ENCODE assay signal across 17 cellular contexts in the genomic region with DNA sequence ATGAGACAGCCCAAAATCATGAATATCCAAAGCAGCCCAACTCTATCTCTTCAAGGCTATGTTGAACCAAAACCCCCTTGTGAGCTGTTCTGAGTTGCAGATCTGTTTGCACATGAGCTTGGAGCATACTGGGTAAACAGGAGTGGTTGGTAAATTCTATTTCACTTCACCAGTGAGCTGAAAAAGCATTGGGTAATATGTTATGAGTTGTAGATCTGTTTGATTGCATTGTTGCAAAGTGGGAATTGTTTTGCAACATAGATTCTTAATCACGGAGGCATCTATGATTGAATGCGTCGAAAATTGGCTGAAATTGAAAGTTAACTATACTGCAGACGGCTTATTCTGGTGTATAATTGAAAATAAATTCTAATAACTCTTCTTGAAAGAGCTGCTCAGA.
"Had no signal": no experiment of that assay in that cellular context is flagged by ENCODE, and none has a peak within 500 bp of the region (broad histone marks: within the 10 kb centered on the region; RNA-seq: fewer than 3 reads in every experiment).

No MANE protein-coding gene starts in this region.

- H3K4me1 ChIP-seq: colonic mucosa, gastrocnemius medialis, heart right ventricle, left ventricle myocardium inferior, psoas muscle, testis, upper lobe of left lung had no signal

- H3K27ac ChIP-seq: colonic mucosa, gastrocnemius medialis, heart right ventricle, left ventricle myocardium inferior, psoas muscle, skin epidermis, testis, upper lobe of left lung had no signal

- H3K9me3 ChIP-seq: colonic mucosa, gastrocnemius medialis, left ventricle myocardium inferior, psoas muscle, testis, upper lobe of left lung had no signal

- H3K36me3 ChIP-seq: colonic mucosa, gastrocnemius medialis, heart right ventricle, left ventricle myocardium inferior, upper lobe of left lung had no signal

- H3K4me3 ChIP-seq: colonic mucosa, gastrocnemius medialis, heart right ventricle, left ventricle myocardium inferior, psoas muscle, skin epidermis, testis, upper lobe of left lung had no signal

- H3K27me3 ChIP-seq: colonic mucosa, testis, upper lobe of left lung had no signal

- ATAC-seq: gastrocnemius medialis; heart right ventricle; psoas muscle; right cardiac atrium; stimulated activated naive CD8-positive, alpha-beta T cell treated with anti-CD3 and anti-CD28 coated beads, Interleukin-15, Interleukin-2, amounts not matched to agents 100 U/mL and 50 U/mL, for 24 hours had no signal

- DNase-seq: activated CD4-positive, alpha-beta memory T cell treated with anti-CD3 and anti-CD28 coated beads for 36 hours; activated CD4-positive, alpha-beta T cell treated with anti-CD3 and anti-CD28 coated beads for 4 hours; activated gamma-delta T cell treated with Interleukin-2 at 50 U/mL for 16 hours; activated T-cell treated with anti-CD3 and anti-CD28 coated beads for 4 hours; anterior cingulate cortex; central memory CD4-positive, alpha-beta T cell; colonic mucosa; erythroblast; gastrocnemius medialis; heart right ventricle; left ventricle myocardium inferior; psoas muscle; right cardiac atrium; stimulated activated naive CD8-positive, alpha-beta T cell treated with anti-CD3 and anti-CD28 coated beads, Interleukin-15, Interleukin-2, amounts not matched to agents 100 U/mL and 50 U/mL, for 24 hours; testis; upper lobe of left lung had no signal
